Comparison of ENCODE assay signal across 1 cellular context in genomic region chr7:30146127-30146612, GRCh38.
TF ChIP-seq lines count a peak whose summit lies in the region.

No MANE protein-coding gene starts in this region.

TF ChIP-seq in K562, 482 proteins besides CTCF, POLR2A, EP300 and RAD21 (continued from another document and continues in another):
- TF ChIP-seq BCLAF1 (IDR thresholded peaks at IDR 0.05; ENCODE audit: borderline replicate concordance in 1 of 2, control insufficient read depth in 1 of 2, low read depth in 2 of 2, low read length in 1 of 2) (no peak), ELF4 (CRISPR knock-in tag; IDR thresholded peaks at IDR 0.05) (no peak), PTRF (tag; IDR thresholded peaks at IDR 0.05) (no peak), ATF1 (CRISPR knock-in tag; IDR thresholded peaks at IDR 0.05) (no peak), ATF1 (tag; IDR thresholded peaks at IDR 0.05) (peak; percentile 43; the same call in 1 of the 2 replicates), JUND (IDR thresholded peaks at IDR 0.05; ENCODE audit: borderline replicate concordance, low read depth, low read length) (peak; percentile 92), JUND (tag; IDR thresholded peaks at IDR 0.05; ENCODE audit: borderline replicate concordance, low read depth, low read length) (peak; percentile 88; the same call in 2 of the 3 replicates), ZNF253 (CRISPR knock-in tag; conservative IDR thresholded peaks at IDR 0.05) (no peak), SPI1 (IDR thresholded peaks at IDR 0.05; ENCODE audit: borderline replicate concordance, low read depth, low read length) (no peak), NEUROD1 (IDR thresholded peaks at IDR 0.05; ENCODE audit: borderline replicate concordance, low read depth, low read length, partially characterized antibody) (peak; percentile 61), SAFB2 (IDR thresholded peaks at IDR 0.05; ENCODE audit: borderline replicate concordance, low read depth, low read length, severe bottlenecking) (no peak), FOXK2 (conservative IDR thresholded peaks at IDR 0.05 in 1 of 2, IDR thresholded peaks at IDR 0.05 in 1 of 2; ENCODE audit: low read depth in 2 of 2) (peak; percentile 60 to 73; a peak in 3 of 4 replicates), NR2F6 (CRISPR knock-in tag; IDR thresholded peaks at IDR 0.05) (no peak), RBM22 (IDR thresholded peaks at IDR 0.05; ENCODE audit: low read depth, low read length, poor library complexity, severe bottlenecking) (no peak), HDAC3 (IDR thresholded peaks at IDR 0.05; ENCODE audit: borderline replicate concordance, partially characterized antibody) (peak; percentile 68), ZNF384 (IDR thresholded peaks at IDR 0.05; ENCODE audit: low read depth, low read length) (no peak), JUN (IDR thresholded peaks at IDR 0.05; ENCODE audit: borderline replicate concordance, low read depth, low read length) (peak; percentile 37; the same call in 1 of the 2 replicates), JUN (CRISPR knock-in tag; IDR thresholded peaks at IDR 0.05; ENCODE audit: borderline replicate concordance) (no peak), SAP30 (IDR thresholded peaks at IDR 0.05; ENCODE audit: borderline replicate concordance, insufficient read depth, low read depth, low read length, poor library complexity, severe bottlenecking) (no peak), ZNF764 (CRISPR knock-in tag; IDR thresholded peaks at IDR 0.05; ENCODE audit: low read depth) (no peak), LEF1 (IDR thresholded peaks at IDR 0.05) (peak; percentile 86), TEAD4 (IDR thresholded peaks at IDR 0.05; ENCODE audit: low read length) (peak; percentile 85), TEAD4 (CRISPR knock-in tag; IDR thresholded peaks at IDR 0.05; ENCODE audit: borderline replicate concordance) (no peak), MCM5 (IDR thresholded peaks at IDR 0.05; ENCODE audit: low read depth) (no peak), MECOM (CRISPR knock-in tag; IDR thresholded peaks at IDR 0.05) (peak; percentile 71; the same call in 1 of the 2 replicates), CSDE1 (IDR thresholded peaks at IDR 0.05) (no peak), MIER1 (IDR thresholded peaks at IDR 0.05; ENCODE audit: low read depth) (no peak), RBM25 (IDR thresholded peaks at IDR 0.05; ENCODE audit: low read depth, low read length, severe bottlenecking) (no peak), RCOR1 (IDR thresholded peaks at IDR 0.05; ENCODE audit: borderline replicate concordance in 1 of 2, low read depth in 2 of 2, low read length in 2 of 2) (peak; percentile 50 to 99; a peak in 2 of 4 replicates), POLR2AphosphoS2 (IDR thresholded peaks at IDR 0.05; ENCODE audit: low read length) (no peak), SRSF3 (IDR thresholded peaks at IDR 0.05; ENCODE audit: insufficient read depth, low read length) (no peak), NFE2L1 (tag; IDR thresholded peaks at IDR 0.05; ENCODE audit: borderline replicate concordance, low read depth) (no peak), BHLHE40 (IDR thresholded peaks at IDR 0.05; ENCODE audit: low read length) (peak; percentile 88), SNIP1 (IDR thresholded peaks at IDR 0.05; ENCODE audit: low read depth) (no peak), ZNF717 (CRISPR knock-in tag; IDR thresholded peaks at IDR 0.05) (no peak), ZEB2 (IDR thresholded peaks at IDR 0.05) (peak; percentile 95), ZFP30 (CRISPR knock-in tag; IDR thresholded peaks at IDR 0.05; ENCODE audit: borderline replicate concordance) (no peak), ZNF592 (IDR thresholded peaks at IDR 0.05) (peak; percentile 92), DIDO1 (tag; IDR thresholded peaks at IDR 0.05; ENCODE audit: low read depth) (no peak), SETDB1 (IDR thresholded peaks at IDR 0.05; ENCODE audit: low read length) (no peak), ARNT (IDR thresholded peaks at IDR 0.05) (peak; percentile 24 to 67; a peak in 1 of 4 replicates), DNMT1 (IDR thresholded peaks at IDR 0.05) (no peak), ZFP1 (CRISPR knock-in tag; IDR thresholded peaks at IDR 0.05) (no peak), POLR3G (IDR thresholded peaks at IDR 0.05; ENCODE audit: extremely low read depth, insufficient read length, insufficient replicate concordance) (no peak), ELF1 (tag; IDR thresholded peaks at IDR 0.05) (no peak)
- TF ChIP-seq, protein P1, sequence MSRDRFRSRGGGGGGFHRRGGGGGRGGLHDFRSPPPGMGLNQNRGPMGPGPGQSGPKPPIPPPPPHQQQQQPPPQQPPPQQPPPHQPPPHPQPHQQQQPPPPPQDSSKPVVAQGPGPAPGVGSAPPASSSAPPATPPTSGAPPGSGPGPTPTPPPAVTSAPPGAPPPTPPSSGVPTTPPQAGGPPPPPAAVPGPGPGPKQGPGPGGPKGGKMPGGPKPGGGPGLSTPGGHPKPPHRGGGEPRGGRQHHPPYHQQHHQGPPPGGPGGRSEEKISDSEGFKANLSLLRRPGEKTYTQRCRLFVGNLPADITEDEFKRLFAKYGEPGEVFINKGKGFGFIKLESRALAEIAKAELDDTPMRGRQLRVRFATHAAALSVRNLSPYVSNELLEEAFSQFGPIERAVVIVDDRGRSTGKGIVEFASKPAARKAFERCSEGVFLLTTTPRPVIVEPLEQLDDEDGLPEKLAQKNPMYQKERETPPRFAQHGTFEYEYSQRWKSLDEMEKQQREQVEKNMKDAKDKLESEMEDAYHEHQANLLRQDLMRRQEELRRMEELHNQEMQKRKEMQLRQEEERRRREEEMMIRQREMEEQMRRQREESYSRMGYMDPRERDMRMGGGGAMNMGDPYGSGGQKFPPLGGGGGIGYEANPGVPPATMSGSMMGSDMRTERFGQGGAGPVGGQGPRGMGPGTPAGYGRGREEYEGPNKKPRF (IDR thresholded peaks at IDR 0.05; ENCODE audit: low read depth, low read length), result no peak
- TF ChIP-seq, protein P2, sequence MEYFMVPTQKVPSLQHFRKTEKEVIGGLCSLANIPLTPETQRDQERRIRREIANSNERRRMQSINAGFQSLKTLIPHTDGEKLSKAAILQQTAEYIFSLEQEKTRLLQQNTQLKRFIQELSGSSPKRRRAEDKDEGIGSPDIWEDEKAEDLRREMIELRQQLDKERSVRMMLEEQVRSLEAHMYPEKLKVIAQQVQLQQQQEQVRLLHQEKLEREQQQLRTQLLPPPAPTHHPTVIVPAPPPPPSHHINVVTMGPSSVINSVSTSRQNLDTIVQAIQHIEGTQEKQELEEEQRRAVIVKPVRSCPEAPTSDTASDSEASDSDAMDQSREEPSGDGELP (CRISPR knock-in tag; IDR thresholded peaks at IDR 0.05; ENCODE audit: borderline replicate concordance), result peak; percentile 97
- TF ChIP-seq, protein P3, sequence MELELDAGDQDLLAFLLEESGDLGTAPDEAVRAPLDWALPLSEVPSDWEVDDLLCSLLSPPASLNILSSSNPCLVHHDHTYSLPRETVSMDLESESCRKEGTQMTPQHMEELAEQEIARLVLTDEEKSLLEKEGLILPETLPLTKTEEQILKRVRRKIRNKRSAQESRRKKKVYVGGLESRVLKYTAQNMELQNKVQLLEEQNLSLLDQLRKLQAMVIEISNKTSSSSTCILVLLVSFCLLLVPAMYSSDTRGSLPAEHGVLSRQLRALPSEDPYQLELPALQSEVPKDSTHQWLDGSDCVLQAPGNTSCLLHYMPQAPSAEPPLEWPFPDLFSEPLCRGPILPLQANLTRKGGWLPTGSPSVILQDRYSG (tag; conservative IDR thresholded peaks at IDR 0.05; ENCODE audit: low read depth), result no peak
- TF ChIP-seq, protein P4, sequence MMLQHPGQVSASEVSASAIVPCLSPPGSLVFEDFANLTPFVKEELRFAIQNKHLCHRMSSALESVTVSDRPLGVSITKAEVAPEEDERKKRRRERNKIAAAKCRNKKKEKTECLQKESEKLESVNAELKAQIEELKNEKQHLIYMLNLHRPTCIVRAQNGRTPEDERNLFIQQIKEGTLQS (IDR thresholded peaks at IDR 0.05), result peak; percentile 87
- TF ChIP-seq, protein P4 (CRISPR knock-in tag; conservative IDR thresholded peaks at IDR 0.05), result no peak; the same call in 1 of the 2 replicates
- TF ChIP-seq, protein P5, sequence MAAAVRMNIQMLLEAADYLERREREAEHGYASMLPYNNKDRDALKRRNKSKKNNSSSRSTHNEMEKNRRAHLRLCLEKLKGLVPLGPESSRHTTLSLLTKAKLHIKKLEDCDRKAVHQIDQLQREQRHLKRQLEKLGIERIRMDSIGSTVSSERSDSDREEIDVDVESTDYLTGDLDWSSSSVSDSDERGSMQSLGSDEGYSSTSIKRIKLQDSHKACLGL (CRISPR knock-in tag; IDR thresholded peaks at IDR 0.05; ENCODE audit: borderline replicate concordance, poor library complexity, severe bottlenecking), result no peak
- TF ChIP-seq, protein P6, sequence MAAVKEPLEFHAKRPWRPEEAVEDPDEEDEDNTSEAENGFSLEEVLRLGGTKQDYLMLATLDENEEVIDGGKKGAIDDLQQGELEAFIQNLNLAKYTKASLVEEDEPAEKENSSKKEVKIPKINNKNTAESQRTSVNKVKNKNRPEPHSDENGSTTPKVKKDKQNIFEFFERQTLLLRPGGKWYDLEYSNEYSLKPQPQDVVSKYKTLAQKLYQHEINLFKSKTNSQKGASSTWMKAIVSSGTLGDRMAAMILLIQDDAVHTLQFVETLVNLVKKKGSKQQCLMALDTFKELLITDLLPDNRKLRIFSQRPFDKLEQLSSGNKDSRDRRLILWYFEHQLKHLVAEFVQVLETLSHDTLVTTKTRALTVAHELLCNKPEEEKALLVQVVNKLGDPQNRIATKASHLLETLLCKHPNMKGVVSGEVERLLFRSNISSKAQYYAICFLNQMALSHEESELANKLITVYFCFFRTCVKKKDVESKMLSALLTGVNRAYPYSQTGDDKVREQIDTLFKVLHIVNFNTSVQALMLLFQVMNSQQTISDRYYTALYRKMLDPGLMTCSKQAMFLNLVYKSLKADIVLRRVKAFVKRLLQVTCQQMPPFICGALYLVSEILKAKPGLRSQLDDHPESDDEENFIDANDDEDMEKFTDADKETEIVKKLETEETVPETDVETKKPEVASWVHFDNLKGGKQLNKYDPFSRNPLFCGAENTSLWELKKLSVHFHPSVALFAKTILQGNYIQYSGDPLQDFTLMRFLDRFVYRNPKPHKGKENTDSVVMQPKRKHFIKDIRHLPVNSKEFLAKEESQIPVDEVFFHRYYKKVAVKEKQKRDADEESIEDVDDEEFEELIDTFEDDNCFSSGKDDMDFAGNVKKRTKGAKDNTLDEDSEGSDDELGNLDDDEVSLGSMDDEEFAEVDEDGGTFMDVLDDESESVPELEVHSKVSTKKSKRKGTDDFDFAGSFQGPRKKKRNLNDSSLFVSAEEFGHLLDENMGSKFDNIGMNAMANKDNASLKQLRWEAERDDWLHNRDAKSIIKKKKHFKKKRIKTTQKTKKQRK (IDR thresholded peaks at IDR 0.05; ENCODE audit: borderline replicate concordance, low read depth, low read length), result no peak
- TF ChIP-seq, protein P7, sequence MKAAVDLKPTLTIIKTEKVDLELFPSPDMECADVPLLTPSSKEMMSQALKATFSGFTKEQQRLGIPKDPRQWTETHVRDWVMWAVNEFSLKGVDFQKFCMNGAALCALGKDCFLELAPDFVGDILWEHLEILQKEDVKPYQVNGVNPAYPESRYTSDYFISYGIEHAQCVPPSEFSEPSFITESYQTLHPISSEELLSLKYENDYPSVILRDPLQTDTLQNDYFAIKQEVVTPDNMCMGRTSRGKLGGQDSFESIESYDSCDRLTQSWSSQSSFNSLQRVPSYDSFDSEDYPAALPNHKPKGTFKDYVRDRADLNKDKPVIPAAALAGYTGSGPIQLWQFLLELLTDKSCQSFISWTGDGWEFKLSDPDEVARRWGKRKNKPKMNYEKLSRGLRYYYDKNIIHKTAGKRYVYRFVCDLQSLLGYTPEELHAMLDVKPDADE (conservative IDR thresholded peaks at IDR 0.05; ENCODE audit: control insufficient read depth, low read depth, low read length), result peak; percentile 80; the same call in 1 of the 2 replicates
